In the genomic region with DNA sequence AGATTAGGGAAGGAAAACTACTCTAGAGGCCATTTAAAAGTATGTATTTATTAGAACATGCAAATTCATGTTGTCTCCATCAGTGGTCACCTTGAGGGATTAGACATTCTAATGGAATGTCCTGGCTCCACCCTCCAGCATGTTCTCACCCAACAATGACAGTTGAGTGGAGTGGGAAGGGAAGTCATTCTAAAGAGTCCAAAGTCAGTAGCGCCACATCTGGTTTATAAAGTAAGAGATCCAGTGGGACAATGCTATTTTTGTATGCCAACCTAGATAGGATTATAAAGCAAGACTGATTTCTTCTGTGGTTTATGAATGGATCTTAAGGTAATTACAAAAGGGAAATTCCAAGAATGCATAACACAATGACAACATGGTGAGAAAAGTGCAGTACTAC, we compare ENCODE assay signal across 1 cellular context.
TF ChIP-seq lines count a peak whose summit lies in the region.

No MANE protein-coding gene starts in this region.

TF ChIP-seq in SK-N-SH, 30 proteins besides CTCF, POLR2A, EP300 and RAD21 (continued from another document):
- TF ChIP-seq REST (IDR thresholded peaks at IDR 0.05; ENCODE audit: low read depth, low read length) (no peak), RFX5 (IDR thresholded peaks at IDR 0.05; ENCODE audit: low read length) (no peak)
